In genomic region chrX:48896611-48897011, GRCh38 we compare ENCODE assay signal across 8 cellular contexts. TPM values are rescaled to one million over a fixed set of nuclear protein-coding genes. Genes with fewer than 3 reads are reported as not detected.
A peak's percentile ranks its signal among the peaks of the same experiment; 100 is the strongest.
DNase-seq lines count a peak whose midpoint lies in the region; ATAC-seq and TF ChIP-seq lines count a peak whose summit lies in the region.

No MANE protein-coding gene starts in this region.

- H3K4me1 Mint-ChIP-seq in natural killer cell treated with Interleukin-12 subunit alpha and Interleukin-12 subunit beta and Interleukin-15 and Interleukin-18, amount 100 ng/mL, for 72 hours (ENCODE audit: low read depth in 2 of 2) = peaks cover 11 to 29% of the 10 kb centered on the region in 2 donors

- TF ChIP-seq CTCF in coronary artery (IDR thresholded peaks at IDR 0.05) = no peak

- H3K27ac Mint-ChIP-seq in natural killer cell treated with Interleukin-12 subunit alpha and Interleukin-12 subunit beta and Interleukin-15 and Interleukin-18, amount 100 ng/mL, for 72 hours = peak overlapping the region; percentile 85 to 88

- H3K4me3 ChIP-seq in coronary artery = peak overlapping the region; percentile 75

- peak overlapping the region; percentile 86 for H3K4me3 Mint-ChIP-seq in natural killer cell treated with Interleukin-12 subunit alpha and Interleukin-12 subunit beta and Interleukin-15 and Interleukin-18, amount 100 ng/mL, for 72 hours

- peak overlapping the region; percentile 83 to 96 for H3K27ac ChIP-seq in coronary artery

- DNase-seq in GM03348 (ENCODE audit: low spot score) = peak; percentile 18
- peak; percentile 43 for DNase-seq in NCI-H526 treated with DMSO at 0.1 percent for 48 hours (lab: John Stamatoyannopoulos, UW)
- no peak for DNase-seq in coronary artery (ENCODE audit: low spot score)
- DNase-seq in natural killer cell treated with Interleukin-12 subunit alpha and Interleukin-12 subunit beta and Interleukin-15 and Interleukin-18, amount 100 ng/mL, for 72 hours (ENCODE audit: low spot score) = no peak
- no peak for DNase-seq in DMS153 treated with DMSO at 0.1 percent for 48 hours (lab: John Stamatoyannopoulos, UW; ENCODE audit: unreplicated experiment)
- DNase-seq in D341Med (ENCODE audit: low spot score) = no peak
- DNase-seq in T1000 (lab: John Stamatoyannopoulos, UW) = no peak

- H3K27me3 Mint-ChIP-seq in natural killer cell treated with Interleukin-12 subunit alpha and Interleukin-12 subunit beta and Interleukin-15 and Interleukin-18, amount 100 ng/mL, for 72 hours = no peaks in the 10 kb centered on the region

- H3K9me3 Mint-ChIP-seq in natural killer cell treated with Interleukin-12 subunit alpha and Interleukin-12 subunit beta and Interleukin-15 and Interleukin-18, amount 100 ng/mL, for 72 hours = no peaks in the 10 kb centered on the region

- no peak for ATAC-seq in natural killer cell treated with Interleukin-12 subunit alpha and Interleukin-12 subunit beta and Interleukin-15 and Interleukin-18, amount 100 ng/mL, for 72 hours
- no peak for ATAC-seq in HG03565 (IDR thresholded peaks at IDR 0.05; ENCODE audit: unreplicated experiment)

- H3K36me3 Mint-ChIP-seq in natural killer cell treated with Interleukin-12 subunit alpha and Interleukin-12 subunit beta and Interleukin-15 and Interleukin-18, amount 100 ng/mL, for 72 hours = no peaks in the 10 kb centered on the region

RNA-seq across cellular contexts. Expression of gene TIMM17B, which starts 1.0 kb away (rescaled TPM):
- 10 to 100 TPM; 64.0 to 64.6 TPM for total RNA-seq in natural killer cell treated with Interleukin-12 subunit alpha and Interleukin-12 subunit beta and Interleukin-15 and Interleukin-18, amount 100 ng/mL, for 72 hours

RNA-seq across cellular contexts. Expression of gene PQBP1, which starts 1.1 kb away (rescaled TPM):
- 10 to 100 TPM; 75.3 to 80.8 TPM for total RNA-seq in natural killer cell treated with Interleukin-12 subunit alpha and Interleukin-12 subunit beta and Interleukin-15 and Interleukin-18, amount 100 ng/mL, for 72 hours

RNA-seq across cellular contexts. Expression of gene SLC35A2, which starts 14.8 kb away (rescaled TPM):
- 10 to 100 TPM; 25.5 to 26.9 TPM for total RNA-seq in natural killer cell treated with Interleukin-12 subunit alpha and Interleukin-12 subunit beta and Interleukin-15 and Interleukin-18, amount 100 ng/mL, for 72 hours

RNA-seq across cellular contexts. Expression of gene PIM2, which starts 22.2 kb away (rescaled TPM):
- total RNA-seq in natural killer cell treated with Interleukin-12 subunit alpha and Interleukin-12 subunit beta and Interleukin-15 and Interleukin-18, amount 100 ng/mL, for 72 hours = 100 to 1,000 TPM; 291 to 478 TPM

Comparison
In these comparisons a context has a peak if more than half of its experiments do, and no peak if none do; other contexts are left out.
1. DNase-seq: peak in GM03348 (single experiment) and NCI-H526 treated with DMSO at 0.1 percent for 48 hours (single experiment); none in coronary artery (single experiment), natural killer cell treated with Interleukin-12 subunit alpha and Interleukin-12 subunit beta and Interleukin-15 and Interleukin-18, amount 100 ng/mL, for 72 hours (single experiment), DMS153 treated with DMSO at 0.1 percent for 48 hours (single experiment), D341Med (single experiment) and T1000 (single experiment).